ENCODE assay signal across 24 cellular contexts in genomic region chr5:56273376-56274005, GRCh38. TPM values are rescaled to one million over a fixed set of nuclear protein-coding genes. Genes with fewer than 3 reads are reported as not detected.
A peak's percentile ranks its signal among the peaks of the same experiment; 100 is the strongest.
DNase-seq lines count a peak whose midpoint lies in the region; ATAC-seq, FAIRE-seq and TF ChIP-seq lines count a peak whose summit lies in the region.
"Had no signal": no experiment of that assay in that cellular context is flagged by ENCODE, and none has a peak within 500 bp of the region (broad histone marks: within the 10 kb centered on the region; RNA-seq: fewer than 3 reads in every experiment).

No MANE protein-coding gene starts in this region.

- H3K27me3 Mint-ChIP-seq in H9 (ENCODE audit: low read depth), result no peaks in the 10 kb centered on the region
- H3K27me3 Mint-ChIP-seq: T-cell had no signal

- in situ Hi-C loops in IMR-90 (cut with MboI; ENCODE audit: low sequenced_read_pairs), result loop anchor here (5.0 to 25.0 kb wide), 2 partner anchors 564 to 939 kb away; no protein-coding TSS in a partner anchor

- dilution Hi-C loops in IMR-90 (cut with HindIII; ENCODE audit: low sequenced_read_pairs, unreplicated experiment), result no loop called here

- peak overlapping the region; percentile 59; the same call in 1 of the 2 replicates for H3K23ac ChIP-seq in IMR-90 (ENCODE audit: low read depth, low read length)
- H3K23ac ChIP-seq in mesenchymal stem cell (ENCODE audit: low read length in 2 of 2), result no peak overlapping the region
- H3K23ac ChIP-seq in H9 (ENCODE audit: insufficient read length, low read depth, low read length), result no peak overlapping the region

- H3K79me2 ChIP-seq in H9 (ENCODE audit: insufficient read depth, low read length), result no peaks in the 10 kb centered on the region

- H3K4me1 ChIP-seq in IMR-90 (ENCODE audit: control insufficient read depth, insufficient read depth, low read length) (peaks cover 17% of the 10 kb centered on the region), mesenchymal stem cell (ENCODE audit: control insufficient read depth, insufficient read depth, low read depth, low read length) (peaks cover 10% of the 10 kb centered on the region), H9 (ENCODE audit: insufficient read depth, low read length) (no peaks in the 10 kb centered on the region)

- H4K91ac ChIP-seq in IMR-90 (ENCODE audit: insufficient read depth, low read depth, low read length), result peak overlapping the region; percentile 65
- peak overlapping the region; percentile 72 for H4K91ac ChIP-seq in mesenchymal stem cell (ENCODE audit: low read length)
- no peak overlapping the region for H4K91ac ChIP-seq in H9 (ENCODE audit: insufficient read length, low read depth, low read length)

- H3K27ac ChIP-seq in IMR-90 (ENCODE audit: insufficient read depth, low read length) (no peak overlapping the region), mesenchymal stem cell (ENCODE audit: low read length, poor library complexity, severe bottlenecking) (no peak overlapping the region), H9 (ENCODE audit: insufficient read length, low read depth, low read length) (no peak overlapping the region)
- H3K27ac ChIP-seq: C4-2B, SJCRH30 had no signal

- H3K27me3 ChIP-seq in IMR-90 (ENCODE audit: control insufficient read depth, insufficient read depth, low read length) (no peaks in the 10 kb centered on the region), mesenchymal stem cell (ENCODE audit: control insufficient read depth in 1 of 2, insufficient read depth in 1 of 2, low read length in 2 of 2) (no peaks in the 10 kb centered on the region), H9 (ENCODE audit: insufficient read depth, low read length) (no peaks in the 10 kb centered on the region)
- H3K27me3 ChIP-seq: SJCRH30 had no signal

- H2AK5ac ChIP-seq in IMR-90 (ENCODE audit: low read depth, low read length) (0 out of 2 replicates have a peak overlapping the region, but pooled peaks have one; percentile 11), mesenchymal stem cell (ENCODE audit: low read length, severe bottlenecking) (peak overlapping the region; percentile 96), H9 (ENCODE audit: insufficient read length, low read length) (no peak overlapping the region)

- H4K20me1 ChIP-seq in IMR-90 (ENCODE audit: insufficient read depth, low read length) (no peaks in the 10 kb centered on the region), H9 (ENCODE audit: control insufficient read depth, insufficient read depth, insufficient read length) (no peaks in the 10 kb centered on the region)

- ATAC-seq in IMR-90 (ENCODE audit: low read depth), result no peak
- ATAC-seq: CD8-positive, alpha-beta T cell; HCT116; PC-3; T-cell had no signal

- H3K14ac ChIP-seq in IMR-90 (replicated peaks; ENCODE audit: low read depth, low read length), result no peak overlapping the region; the same call in 1 of the 2 replicates
- H3K14ac ChIP-seq in mesenchymal stem cell (ENCODE audit: low read length in 2 of 2), result no peak overlapping the region
- no peak overlapping the region for H3K14ac ChIP-seq in H9 (ENCODE audit: insufficient read depth, low read length)

- DNase-seq in NCI-H82 (lab: John Stamatoyannopoulos, UW) (peak; percentile 2), NCI-H82 treated with DMSO at 0.1 percent for 48 hours (lab: John Stamatoyannopoulos, UW; ENCODE audit: unreplicated experiment) (no peak), IMR-90 (no peak), mesenchymal stem cell (no peak), NOMO-1 (lab: John Stamatoyannopoulos, UW; ENCODE audit: unreplicated experiment in 2 of 2) (no peak), HTR-8/SVneo (ENCODE audit: insufficient read length, low spot score) (no peak), H9 (no peak)
- DNase-seq: Caco-2; CD8-positive, alpha-beta T cell; GF-D8; NCI-H1092 treated with DMSO at 0.1 percent for 48 hours; NCI-H1436; NCI-H187 treated with DMSO at 0.1 percent for 48 hours; NCI-H526 treated with DMSO at 0.1 percent for 48 hours; PC-3; SJCRH30; T-cell had no signal

- peaks cover 9% of the 10 kb centered on the region for H3K9me1 ChIP-seq in IMR-90 (ENCODE audit: insufficient read depth, low read length)

- H3K4me2 ChIP-seq in IMR-90 (ENCODE audit: low read depth, low read length) (no peak overlapping the region), mesenchymal stem cell (ENCODE audit: low read length, poor library complexity, severe bottlenecking) (no peak overlapping the region), H9 (ENCODE audit: insufficient read depth, insufficient read length, low read length) (no peak overlapping the region)

- no peak overlapping the region for H3K27ac Mint-ChIP-seq in H9
- H3K27ac Mint-ChIP-seq: CD8-positive, alpha-beta T cell; T-cell had no signal

- no peak overlapping the region for H2AK9ac ChIP-seq in IMR-90 (replicated peaks; ENCODE audit: low read depth, low read length, poor library complexity)

- H3K36me3 Mint-ChIP-seq in H9 (ENCODE audit: insufficient read depth in 1 of 3, low read depth in 3 of 3), result no peaks in the 10 kb centered on the region; a peak in 1 of 7 replicates
- H3K36me3 Mint-ChIP-seq: CD8-positive, alpha-beta T cell; T-cell had no signal

- peak overlapping the region; percentile 62 for H3K4ac ChIP-seq in IMR-90 (ENCODE audit: low read depth, low read length)
- H3K4ac ChIP-seq in mesenchymal stem cell (ENCODE audit: low read depth in 1 of 2, low read length in 2 of 2), result peak overlapping the region; percentile 25 to 90
- H3K4ac ChIP-seq in H9 (ENCODE audit: low read depth, low read length), result no peak overlapping the region

- H2BK12ac ChIP-seq in mesenchymal stem cell (ENCODE audit: low read length in 2 of 2), result peak overlapping the region; percentile 83 to 97
- H2BK12ac ChIP-seq in H9 (ENCODE audit: insufficient read length, low read depth, low read length), result no peak overlapping the region

- no peak for TF ChIP-seq RAD21 in IMR-90 (IDR thresholded peaks at IDR 0.05; ENCODE audit: low read length)

- H3K36me3 ChIP-seq in IMR-90 (ENCODE audit: control insufficient read depth, insufficient read depth, low read length) (no peaks in the 10 kb centered on the region), mesenchymal stem cell (ENCODE audit: control insufficient read depth in 1 of 2, insufficient read depth in 2 of 2, low read depth in 1 of 2, low read length in 2 of 2) (no peaks in the 10 kb centered on the region)
- H3K36me3 ChIP-seq: SJCRH30 had no signal

- H2BK15ac ChIP-seq in IMR-90 (ENCODE audit: low read depth, low read length) (peak overlapping the region; percentile 50; the same call in 1 of the 3 replicates), mesenchymal stem cell (ENCODE audit: low read depth, poor library complexity, severe bottlenecking) (peak overlapping the region; percentile 68), H9 (ENCODE audit: low read depth, low read length) (no peak overlapping the region)

- BruUV-seq in IMR-90 (replicated peaks; lab: Mats Ljungman, UMichigan), result no TSS peak

- POLR2A ChIA-PET in IMR-90 (lab: Charles Lee; ENCODE audit: unreplicated experiment), result no interaction called here

- H3K9me3 ChIP-seq in IMR-90 (ENCODE audit: control insufficient read depth, insufficient read depth, low read length), result no peaks in the 10 kb centered on the region
- no peaks in the 10 kb centered on the region for H3K9me3 ChIP-seq in mesenchymal stem cell (ENCODE audit: control insufficient read depth, low read length)
- H3K9me3 ChIP-seq in H9 (ENCODE audit: control insufficient read depth, low read depth, low read length), result no peaks in the 10 kb centered on the region
- H3K9me3 ChIP-seq: SJCRH30 had no signal

- H2AFZ ChIP-seq in IMR-90 (replicated peaks; ENCODE audit: low read length, poor library complexity) (no peak overlapping the region), mesenchymal stem cell (ENCODE audit: low read depth, low read length) (no peak overlapping the region), H9 (ENCODE audit: low read length) (no peak overlapping the region)

- H3K9me3 Mint-ChIP-seq in H9, result no peaks in the 10 kb centered on the region
- H3K9me3 Mint-ChIP-seq: CD8-positive, alpha-beta T cell; T-cell had no signal

- H2BK120ac ChIP-seq in IMR-90 (ENCODE audit: low read depth, low read length) (peak overlapping the region; percentile 85), mesenchymal stem cell (ENCODE audit: low read depth, low read length) (peak overlapping the region; percentile 81), H9 (ENCODE audit: low read depth, low read length, poor library complexity, severe bottlenecking) (no peak overlapping the region)

- H3K9ac ChIP-seq in IMR-90 (ENCODE audit: low read depth, low read length) (no peak overlapping the region), mesenchymal stem cell (ENCODE audit: low read length) (no peak overlapping the region), H9 (ENCODE audit: extremely low read depth, insufficient read length, low read length) (no peak overlapping the region)

- TF ChIP-seq POLR2A in IMR-90 (IDR thresholded peaks at IDR 0.05; ENCODE audit: low read depth, low read length), result no peak

- CTCF ChIA-PET in IMR-90 (lab: Yijun Ruan, JAX), result interaction anchor here (0.5 to 1.3 kb wide), 2 partner anchors 564 to 819 kb away, joined by 3 to 4 read pairs; no protein-coding TSS in a partner anchor

- H3K79me1 ChIP-seq in IMR-90 (ENCODE audit: low read depth in 1 of 2, low read length in 2 of 2) (peaks cover 0 to 14% of the 10 kb centered on the region in 2 experiments; a peak in 1 of 4 replicates), mesenchymal stem cell (replicated peaks; ENCODE audit: low read length, poor library complexity, severe bottlenecking) (no peaks in the 10 kb centered on the region), H9 (ENCODE audit: insufficient read depth, low read depth, low read length, poor library complexity, severe bottlenecking) (no peaks in the 10 kb centered on the region)

- H3K4me1 Mint-ChIP-seq in H9, result peaks cover 12 to 17% of the 10 kb centered on the region in 2 experiments

- no peak overlapping the region for H3T11ph ChIP-seq in H9 (ENCODE audit: low read length)

- no peak for TF ChIP-seq CTCF in IMR-90 (conservative IDR thresholded peaks at IDR 0.05; ENCODE audit: low read depth, low read length)
- TF ChIP-seq CTCF in H9 (conservative IDR thresholded peaks at IDR 0.05), result no peak

- no peak overlapping the region for H3K4me3 ChIP-seq in IMR-90 (ENCODE audit: insufficient read depth, low read depth, low read length)
- H3K4me3 ChIP-seq in mesenchymal stem cell (ENCODE audit: insufficient read depth in 1 of 2, low read depth in 1 of 2, low read length in 2 of 2), result no peak overlapping the region
- H3K4me3 ChIP-seq: SJCRH30 had no signal

- H2BK20ac ChIP-seq in IMR-90 (ENCODE audit: low read depth, low read length) (peak overlapping the region; percentile 83), H9 (ENCODE audit: low read depth, low read length, poor library complexity, severe bottlenecking) (no peak overlapping the region)

- no peak overlapping the region for H3K4me3 Mint-ChIP-seq in H9
- H3K4me3 Mint-ChIP-seq: CD8-positive, alpha-beta T cell; T-cell had no signal

- no peaks in the 10 kb centered on the region for H3K23me2 ChIP-seq in H9 (ENCODE audit: insufficient read length, low read depth, low read length, poor library complexity, severe bottlenecking)

- H3K56ac ChIP-seq in IMR-90 (ENCODE audit: extremely low read depth, insufficient read depth, low read length), result no peak overlapping the region
- no peak overlapping the region for H3K56ac ChIP-seq in H9 (ENCODE audit: insufficient read length, low read depth, low read length)

- FAIRE-seq in HTR-8/SVneo (lab: Jason Lieb, UNC), result no peak
- FAIRE-seq: A204.1, GM12891, H1 had no signal

- WGBS in IMR-90 (ENCODE audit: extremely low coverage in 2 of 2, insufficient read length in 1 of 2), 2 experiments, result no CpG with 5 or more reads among the region's 5 CpGs
- WGBS in mesenchymal stem cell, result 100% methylated on average over 2 of the region's 5 CpGs
- no CpG with 5 or more reads among the region's 5 CpGs for WGBS in H9 (ENCODE audit: extremely low coverage, insufficient read length, low lambda C conversion rate)

- H4K8ac ChIP-seq in IMR-90 (ENCODE audit: low read depth in 2 of 2, low read length in 2 of 2) (0 out of 4 replicates have a peak overlapping the region, but pooled peaks of 1 of the 2 experiments have one; percentile 39), mesenchymal stem cell (ENCODE audit: low read length) (no peak overlapping the region), H9 (replicated peaks; ENCODE audit: insufficient read length, low read depth, low read length) (no peak overlapping the region)

- peak overlapping the region; percentile 74 for H4K5ac ChIP-seq in IMR-90 (ENCODE audit: low read depth, low read length)
- no peak overlapping the region for H4K5ac ChIP-seq in H9 (ENCODE audit: insufficient read length, low read depth, low read length)

- intact Hi-C loops in IMR-90 (cut with micrococcal nuclease), result loop anchor here (5.0 kb wide), 2 partner anchors 294 to 354 kb away; no protein-coding TSS in a partner anchor

- H2BK5ac ChIP-seq in IMR-90 (ENCODE audit: low read depth, low read length, poor library complexity, severe bottlenecking) (peak overlapping the region; percentile 26), mesenchymal stem cell (ENCODE audit: low read depth, low read length, poor library complexity, severe bottlenecking) (no peak overlapping the region), H9 (ENCODE audit: insufficient read length, low read length) (no peak overlapping the region)

- H3K18ac ChIP-seq in IMR-90 (ENCODE audit: low read depth, low read length) (peak overlapping the region; percentile 66), mesenchymal stem cell (ENCODE audit: low read depth in 1 of 2, low read length in 2 of 2) (peak overlapping the region; percentile 86 to 91), H9 (ENCODE audit: insufficient read length, low read depth, low read length) (no peak overlapping the region)

RNA-seq across cellular contexts. Expression of gene ANKRD55, which starts 40.4 kb away (rescaled TPM):
- 0.28 TPM in 1 of 2 replicates, not detected in the other for total RNA-seq in IMR-90 (2012; rRNA removed)
- not detected in 2 replicates for polyA plus RNA-seq in IMR-90 (2012; rRNA removed)
- 0.13 TPM in 1 of 2 replicates, not detected in the other for polyA plus RNA-seq in IMR-90 (2012; cell fraction: cytosol; rRNA removed)
- polyA plus RNA-seq in IMR-90 (2012; cell fraction: nucleus; rRNA removed; ENCODE audit: low replicate concordance), result not detected in 2 replicates
- polyA plus RNA-seq in mesenchymal stem cell (2013, experiment 1 of 2), result 0.91 TPM
- polyA plus RNA-seq in mesenchymal stem cell (2013, experiment 2 of 2), result 0.86 TPM
- total RNA-seq in H9 (2021), result not detected in 2 replicates
- total RNA-seq: CD8-positive, alpha-beta T cell; H1; NCI-H460; PC-3; SJCRH30 had no signal
- polyA plus RNA-seq: AG04450, H1 had no signal
